1 cellular context compared by ENCODE assay signal in the genomic region with DNA sequence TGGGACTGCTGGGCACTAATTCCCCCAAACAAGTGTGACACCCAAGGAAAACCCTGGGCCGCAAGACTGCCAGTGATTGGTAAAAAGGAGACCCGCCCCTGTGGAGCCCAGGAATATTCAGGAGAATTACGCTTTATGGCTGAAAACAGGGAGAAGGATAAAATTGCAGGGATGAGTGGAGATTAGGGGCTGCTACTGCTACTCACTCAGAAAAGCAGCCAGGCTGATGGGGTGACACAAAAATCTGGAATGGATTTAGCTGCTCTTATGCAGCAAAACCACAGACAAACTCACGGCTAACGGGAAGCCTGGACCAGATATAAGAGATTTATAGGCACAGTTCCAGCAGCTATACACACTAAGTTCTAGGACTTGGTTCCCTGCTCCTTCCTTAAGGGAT.
TF ChIP-seq lines count a peak whose summit lies in the region.

No MANE protein-coding gene starts in this region.

TF ChIP-seq in HEK293, 187 proteins besides CTCF, POLR2A, EP300 and RAD21 (continued from another document):
- TF ChIP-seq ZNF791 (tag by site-specific recombination; IDR thresholded peaks at IDR 0.05): no peak
- TF ChIP-seq, protein P1, sequence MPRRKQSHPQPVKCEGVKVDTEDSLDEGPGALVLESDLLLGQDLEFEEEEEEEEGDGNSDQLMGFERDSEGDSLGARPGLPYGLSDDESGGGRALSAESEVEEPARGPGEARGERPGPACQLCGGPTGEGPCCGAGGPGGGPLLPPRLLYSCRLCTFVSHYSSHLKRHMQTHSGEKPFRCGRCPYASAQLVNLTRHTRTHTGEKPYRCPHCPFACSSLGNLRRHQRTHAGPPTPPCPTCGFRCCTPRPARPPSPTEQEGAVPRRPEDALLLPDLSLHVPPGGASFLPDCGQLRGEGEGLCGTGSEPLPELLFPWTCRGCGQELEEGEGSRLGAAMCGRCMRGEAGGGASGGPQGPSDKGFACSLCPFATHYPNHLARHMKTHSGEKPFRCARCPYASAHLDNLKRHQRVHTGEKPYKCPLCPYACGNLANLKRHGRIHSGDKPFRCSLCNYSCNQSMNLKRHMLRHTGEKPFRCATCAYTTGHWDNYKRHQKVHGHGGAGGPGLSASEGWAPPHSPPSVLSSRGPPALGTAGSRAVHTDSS (tag by site-specific recombination; IDR thresholded peaks at IDR 0.05): no peak
- TF ChIP-seq KLF16 (tag by site-specific recombination; IDR thresholded peaks at IDR 0.05): no peak
- TF ChIP-seq ZFHX2 (tag by site-specific recombination; conservative IDR thresholded peaks at IDR 0.05): no peak
- TF ChIP-seq KLF1 (tag by site-specific recombination; IDR thresholded peaks at IDR 0.05): no peak
- TF ChIP-seq ZNF354C (tag by site-specific recombination; IDR thresholded peaks at IDR 0.05; ENCODE audit: borderline replicate concordance, low read depth): no peak
- no peak for TF ChIP-seq ZNF707 (tag by site-specific recombination; IDR thresholded peaks at IDR 0.05)
- peak; percentile 72 for TF ChIP-seq ZBTB17 (tag by site-specific recombination; IDR thresholded peaks at IDR 0.05)
- no peak for TF ChIP-seq ZNF24 (tag by site-specific recombination; IDR thresholded peaks at IDR 0.05)
- TF ChIP-seq EGR2 (tag by site-specific recombination; IDR thresholded peaks at IDR 0.05; ENCODE audit: low read depth): no peak
- no peak for TF ChIP-seq WT1 (tag by site-specific recombination; IDR thresholded peaks at IDR 0.05)
- no peak for TF ChIP-seq REPIN1 (tag by site-specific recombination; IDR thresholded peaks at IDR 0.05; ENCODE audit: low read depth)
- TF ChIP-seq, protein P2, sequence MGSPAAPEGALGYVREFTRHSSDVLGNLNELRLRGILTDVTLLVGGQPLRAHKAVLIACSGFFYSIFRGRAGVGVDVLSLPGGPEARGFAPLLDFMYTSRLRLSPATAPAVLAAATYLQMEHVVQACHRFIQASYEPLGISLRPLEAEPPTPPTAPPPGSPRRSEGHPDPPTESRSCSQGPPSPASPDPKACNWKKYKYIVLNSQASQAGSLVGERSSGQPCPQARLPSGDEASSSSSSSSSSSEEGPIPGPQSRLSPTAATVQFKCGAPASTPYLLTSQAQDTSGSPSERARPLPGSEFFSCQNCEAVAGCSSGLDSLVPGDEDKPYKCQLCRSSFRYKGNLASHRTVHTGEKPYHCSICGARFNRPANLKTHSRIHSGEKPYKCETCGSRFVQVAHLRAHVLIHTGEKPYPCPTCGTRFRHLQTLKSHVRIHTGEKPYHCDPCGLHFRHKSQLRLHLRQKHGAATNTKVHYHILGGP (tag by site-specific recombination; IDR thresholded peaks at IDR 0.05): no peak
- TF ChIP-seq SCRT2 (tag by site-specific recombination; IDR thresholded peaks at IDR 0.05): no peak
- TF ChIP-seq ZNF747 (tag by site-specific recombination; IDR thresholded peaks at IDR 0.05): no peak
- no peak for TF ChIP-seq ZNF785 (tag by site-specific recombination; IDR thresholded peaks at IDR 0.05)
- TF ChIP-seq, protein P3, sequence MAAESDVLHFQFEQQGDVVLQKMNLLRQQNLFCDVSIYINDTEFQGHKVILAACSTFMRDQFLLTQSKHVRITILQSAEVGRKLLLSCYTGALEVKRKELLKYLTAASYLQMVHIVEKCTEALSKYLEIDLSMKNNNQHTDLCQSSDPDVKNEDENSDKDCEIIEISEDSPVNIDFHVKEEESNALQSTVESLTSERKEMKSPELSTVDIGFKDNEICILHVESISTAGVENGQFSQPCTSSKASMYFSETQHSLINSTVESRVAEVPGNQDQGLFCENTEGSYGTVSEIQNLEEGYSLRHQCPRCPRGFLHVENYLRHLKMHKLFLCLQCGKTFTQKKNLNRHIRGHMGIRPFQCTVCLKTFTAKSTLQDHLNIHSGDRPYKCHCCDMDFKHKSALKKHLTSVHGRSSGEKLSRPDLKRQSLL (tag by site-specific recombination; IDR thresholded peaks at IDR 0.05): no peak
- TF ChIP-seq ZNF155 (tag by site-specific recombination; IDR thresholded peaks at IDR 0.05): no peak
TF ChIP-seq in HEK293: peak in this region for 10.
